Comparison of ENCODE assay signal across 32 cellular contexts in the genomic region with DNA sequence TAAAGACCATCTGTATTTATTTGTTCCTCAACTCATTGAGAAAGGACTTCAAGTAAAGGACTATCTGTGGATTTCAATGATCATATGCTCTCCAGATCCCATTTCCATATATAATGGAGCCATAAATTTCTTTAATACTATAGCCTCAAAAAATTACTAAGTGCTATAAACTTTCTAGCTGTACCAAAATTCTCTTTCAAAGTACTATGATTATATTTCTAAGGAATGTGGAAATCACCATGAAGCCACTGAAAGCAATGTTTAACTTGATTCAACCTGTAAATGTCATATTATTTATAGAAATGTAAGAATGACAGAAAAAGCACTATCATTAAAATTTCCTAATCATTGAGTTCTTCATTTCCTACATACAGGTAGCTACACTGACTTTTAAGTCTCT.
"Had no signal": no experiment of that assay in that cellular context is flagged by ENCODE, and none has a peak within 500 bp of the region (broad histone marks: within the 10 kb centered on the region; RNA-seq: fewer than 3 reads in every experiment).

No MANE protein-coding gene starts in this region.

- H3K27me3 Mint-ChIP-seq: dendritic cell treated with granulocyte-macrophage colony-stimulating factor and Interleukin-4, amounts not matched to agents 40 ng/mL and 50 ng/mL, for 4 days had no signal

- H3K36me3 ChIP-seq: brain microvascular endothelial cell, lower lobe of right lung, thoracic aorta, upper lobe of left lung, vagina had no signal

- FAIRE-seq: astrocyte, endometrium had no signal

- H3K27ac Mint-ChIP-seq: activated CD4-positive, alpha-beta memory T cell treated with anti-CD3 and anti-CD28 coated beads for 36 hours; activated CD4-positive, alpha-beta T cell treated with anti-CD3 and anti-CD28 coated beads, Interleukin-2, amount 10 ng/mL, durations not matched to agents 24 days and 14 days; activated naive CD4-positive, alpha-beta T cell treated with anti-CD3 and anti-CD28 coated beads for 36 hours; activated naive CD8-positive, alpha-beta T cell treated with anti-CD3 and anti-CD28 coated beads, Interleukin-2, amount 10 ng/mL, durations not matched to agents 7 days and 5 days; activated T-helper 1 cell treated with anti-CD3 and anti-CD28 coated beads, Interleukin-12 subunit alpha, Interleukin-12 subunit beta, Interleukin-2, Interleukin-4 antibody, amounts not matched to agents 30 ng/mL and 10 ng/mL and 1 ng/mL, durations not matched to agents 14 hours and 24 hours and 36 hours; dendritic cell treated with granulocyte-macrophage colony-stimulating factor and Interleukin-4, amounts not matched to agents 40 ng/mL and 50 ng/mL, for 4 days; stimulated activated effector memory CD8-positive, alpha-beta T cell treated with anti-CD3 and anti-CD28 coated beads, Interleukin-12 subunit alpha, Interleukin-12 subunit beta, amount 100 ng/mL, for 72 hours; stimulated activated naive CD8-positive, alpha-beta T cell treated with anti-CD3 and anti-CD28 coated beads, Interleukin-15, Interleukin-2, amounts not matched to agents 100 ng/mL and 50 ng/mL, for 24 hours had no signal

- DNase-seq: activated CD4-positive, alpha-beta memory T cell treated with anti-CD3 and anti-CD28 coated beads for 36 hours; activated CD4-positive, alpha-beta T cell treated with anti-CD3 and anti-CD28 coated beads, Interleukin-2, amount 10 ng/mL, durations not matched to agents 24 days and 14 days; activated CD4-positive, CD25-positive, alpha-beta regulatory T cell treated with anti-CD3 and anti-CD28 coated beads, Interleukin-2, amount 50 U/mL, for 72 hours; activated CD8-positive, alpha-beta memory T cell treated with anti-CD3 and anti-CD28 coated beads, Interleukin-2, amount 50 U/mL, for 4 hours; activated effector memory CD4-positive, alpha-beta T cell treated with anti-CD3 and anti-CD28 coated beads, Interleukin-2, amount 50 U/mL, for 16 hours; activated naive CD4-positive, alpha-beta T cell treated with anti-CD3 and anti-CD28 coated beads for 36 hours; activated naive CD8-positive, alpha-beta T cell treated with anti-CD3 and anti-CD28 coated beads, Interleukin-2, amount 10 ng/mL, durations not matched to agents 7 days and 5 days; activated T-cell treated with anti-CD3 and anti-CD28 coated beads, Interleukin-2, amount 50 U/mL, for 1 hour; amniotic stem cell; brain microvascular endothelial cell; central memory CD4-positive, alpha-beta T cell; head of caudate nucleus; hippocampal formation; kidney glomerular epithelial cell; lower lobe of right lung; mucosa of descending colon; posterior cingulate gyrus; stimulated activated CD4-positive, alpha-beta T cell treated with anti-CD3 and anti-CD28 coated beads, Interleukin-4, amount 100 ng/mL, for 24 hours; T-helper 2 cell; upper lobe of left lung had no signal

- H3K4me3 ChIP-seq: lower lobe of right lung, mucosa of descending colon, skin epidermis, thoracic aorta, upper lobe of left lung, vagina had no signal

- H3K9me3 Mint-ChIP-seq: activated CD4-positive, alpha-beta memory T cell treated with anti-CD3 and anti-CD28 coated beads for 36 hours; activated CD4-positive, alpha-beta T cell treated with anti-CD3 and anti-CD28 coated beads, Interleukin-2, amount 10 ng/mL, durations not matched to agents 24 days and 14 days; activated naive CD4-positive, alpha-beta T cell treated with anti-CD3 and anti-CD28 coated beads for 36 hours; activated T-helper 1 cell treated with anti-CD3 and anti-CD28 coated beads, Interleukin-12 subunit alpha, Interleukin-12 subunit beta, Interleukin-2, Interleukin-4 antibody, amounts not matched to agents 30 ng/mL and 10 ng/mL and 1 ng/mL, durations not matched to agents 14 hours and 24 hours and 36 hours; dendritic cell treated with granulocyte-macrophage colony-stimulating factor and Interleukin-4, amounts not matched to agents 40 ng/mL and 50 ng/mL, for 4 days; stimulated activated effector memory CD8-positive, alpha-beta T cell treated with anti-CD3 and anti-CD28 coated beads, Interleukin-12 subunit alpha, Interleukin-12 subunit beta, amount 100 ng/mL, for 72 hours had no signal

- H3K9me3 ChIP-seq: lower lobe of right lung, mucosa of descending colon, thoracic aorta, upper lobe of left lung, vagina had no signal

- H3K4me1 ChIP-seq: lower lobe of right lung, vagina had no signal

- H3K27me3 ChIP-seq: brain microvascular endothelial cell, upper lobe of left lung, vagina had no signal

- H3K4me3 Mint-ChIP-seq: activated CD4-positive, alpha-beta memory T cell treated with anti-CD3 and anti-CD28 coated beads for 36 hours; activated CD4-positive, alpha-beta T cell treated with anti-CD3 and anti-CD28 coated beads, Interleukin-2, amount 10 ng/mL, durations not matched to agents 24 days and 14 days; activated naive CD4-positive, alpha-beta T cell treated with anti-CD3 and anti-CD28 coated beads for 36 hours; activated naive CD8-positive, alpha-beta T cell treated with anti-CD3 and anti-CD28 coated beads, Interleukin-2, amount 10 ng/mL, durations not matched to agents 7 days and 5 days; activated T-helper 1 cell treated with anti-CD3 and anti-CD28 coated beads, Interleukin-12 subunit alpha, Interleukin-12 subunit beta, Interleukin-2, Interleukin-4 antibody, amounts not matched to agents 30 ng/mL and 10 ng/mL and 1 ng/mL, durations not matched to agents 14 hours and 24 hours and 36 hours; dendritic cell treated with granulocyte-macrophage colony-stimulating factor and Interleukin-4, amounts not matched to agents 40 ng/mL and 50 ng/mL, for 4 days; nephron; stimulated activated effector memory CD8-positive, alpha-beta T cell treated with anti-CD3 and anti-CD28 coated beads, Interleukin-12 subunit alpha, Interleukin-12 subunit beta, amount 100 ng/mL, for 72 hours; stimulated activated naive CD8-positive, alpha-beta T cell treated with anti-CD3 and anti-CD28 coated beads, Interleukin-15, Interleukin-2, amounts not matched to agents 100 ng/mL and 50 ng/mL, for 24 hours had no signal

- H3K4me1 Mint-ChIP-seq: nephron; stimulated activated effector memory CD8-positive, alpha-beta T cell treated with anti-CD3 and anti-CD28 coated beads, Interleukin-12 subunit alpha, Interleukin-12 subunit beta, amount 100 ng/mL, for 72 hours had no signal

- H3K36me3 Mint-ChIP-seq: activated CD4-positive, alpha-beta memory T cell treated with anti-CD3 and anti-CD28 coated beads for 36 hours; stimulated activated effector memory CD8-positive, alpha-beta T cell treated with anti-CD3 and anti-CD28 coated beads, Interleukin-12 subunit alpha, Interleukin-12 subunit beta, amount 100 ng/mL, for 72 hours had no signal

- ATAC-seq: left lobe of liver; lower lobe of right lung; mucosa of descending colon; sciatic nerve; stimulated activated effector memory CD8-positive, alpha-beta T cell treated with anti-CD3 and anti-CD28 coated beads, Interleukin-12 subunit alpha, Interleukin-12 subunit beta, amount 100 ng/mL, for 72 hours had no signal

- H3K27ac ChIP-seq: brain microvascular endothelial cell, lower lobe of right lung, skin epidermis, thoracic aorta, upper lobe of left lung, vagina had no signal
